ENCODE assay signal across 1 cellular context in the genomic region with DNA sequence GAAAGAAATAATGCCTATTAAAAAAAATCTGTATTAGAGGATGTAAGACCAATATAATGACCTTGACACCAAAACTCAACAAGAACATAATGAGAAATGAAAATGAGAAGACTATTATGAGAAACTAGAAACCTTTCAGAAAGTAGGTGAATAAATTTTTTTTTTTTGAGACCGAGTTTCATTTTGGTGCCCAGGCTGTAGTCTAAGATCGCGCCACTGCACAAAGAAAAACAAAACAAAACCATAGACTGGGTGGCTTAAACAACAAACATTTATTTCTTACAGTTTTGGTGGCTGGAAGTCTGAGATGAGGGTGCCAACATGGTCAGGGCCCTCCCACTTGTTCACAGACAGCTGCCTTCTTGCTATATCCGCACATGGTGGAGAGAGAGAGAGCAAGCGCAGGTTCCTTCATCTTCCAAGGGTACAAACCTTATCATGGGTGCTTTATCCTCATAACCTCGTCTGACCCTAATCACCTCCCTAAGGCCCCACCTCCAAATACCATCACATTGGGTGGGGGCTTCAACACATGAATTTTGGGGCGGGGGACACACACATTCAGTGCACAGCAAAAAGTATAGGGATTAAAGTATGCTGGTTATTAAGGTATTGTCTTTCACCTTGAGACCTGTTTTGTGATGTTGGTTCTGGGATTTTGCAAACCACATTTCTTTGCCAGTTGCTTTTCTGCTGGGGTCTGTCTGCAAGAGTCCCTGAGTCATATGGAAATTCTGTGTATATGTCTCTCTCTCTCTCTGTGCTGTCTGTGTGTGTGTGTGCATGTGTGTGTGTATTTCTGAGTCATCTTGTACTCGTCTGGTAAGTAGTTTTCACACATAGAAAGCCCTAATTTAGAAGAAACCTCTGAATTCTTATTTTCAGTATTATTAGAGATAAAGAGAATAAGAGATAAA.
TF ChIP-seq lines count a peak whose summit lies in the region.

No MANE protein-coding gene starts in this region.

TF ChIP-seq in GM23338, 12 proteins besides CTCF, POLR2A, EP300 and RAD21 (continued from another document):
- TF ChIP-seq, protein P1, sequence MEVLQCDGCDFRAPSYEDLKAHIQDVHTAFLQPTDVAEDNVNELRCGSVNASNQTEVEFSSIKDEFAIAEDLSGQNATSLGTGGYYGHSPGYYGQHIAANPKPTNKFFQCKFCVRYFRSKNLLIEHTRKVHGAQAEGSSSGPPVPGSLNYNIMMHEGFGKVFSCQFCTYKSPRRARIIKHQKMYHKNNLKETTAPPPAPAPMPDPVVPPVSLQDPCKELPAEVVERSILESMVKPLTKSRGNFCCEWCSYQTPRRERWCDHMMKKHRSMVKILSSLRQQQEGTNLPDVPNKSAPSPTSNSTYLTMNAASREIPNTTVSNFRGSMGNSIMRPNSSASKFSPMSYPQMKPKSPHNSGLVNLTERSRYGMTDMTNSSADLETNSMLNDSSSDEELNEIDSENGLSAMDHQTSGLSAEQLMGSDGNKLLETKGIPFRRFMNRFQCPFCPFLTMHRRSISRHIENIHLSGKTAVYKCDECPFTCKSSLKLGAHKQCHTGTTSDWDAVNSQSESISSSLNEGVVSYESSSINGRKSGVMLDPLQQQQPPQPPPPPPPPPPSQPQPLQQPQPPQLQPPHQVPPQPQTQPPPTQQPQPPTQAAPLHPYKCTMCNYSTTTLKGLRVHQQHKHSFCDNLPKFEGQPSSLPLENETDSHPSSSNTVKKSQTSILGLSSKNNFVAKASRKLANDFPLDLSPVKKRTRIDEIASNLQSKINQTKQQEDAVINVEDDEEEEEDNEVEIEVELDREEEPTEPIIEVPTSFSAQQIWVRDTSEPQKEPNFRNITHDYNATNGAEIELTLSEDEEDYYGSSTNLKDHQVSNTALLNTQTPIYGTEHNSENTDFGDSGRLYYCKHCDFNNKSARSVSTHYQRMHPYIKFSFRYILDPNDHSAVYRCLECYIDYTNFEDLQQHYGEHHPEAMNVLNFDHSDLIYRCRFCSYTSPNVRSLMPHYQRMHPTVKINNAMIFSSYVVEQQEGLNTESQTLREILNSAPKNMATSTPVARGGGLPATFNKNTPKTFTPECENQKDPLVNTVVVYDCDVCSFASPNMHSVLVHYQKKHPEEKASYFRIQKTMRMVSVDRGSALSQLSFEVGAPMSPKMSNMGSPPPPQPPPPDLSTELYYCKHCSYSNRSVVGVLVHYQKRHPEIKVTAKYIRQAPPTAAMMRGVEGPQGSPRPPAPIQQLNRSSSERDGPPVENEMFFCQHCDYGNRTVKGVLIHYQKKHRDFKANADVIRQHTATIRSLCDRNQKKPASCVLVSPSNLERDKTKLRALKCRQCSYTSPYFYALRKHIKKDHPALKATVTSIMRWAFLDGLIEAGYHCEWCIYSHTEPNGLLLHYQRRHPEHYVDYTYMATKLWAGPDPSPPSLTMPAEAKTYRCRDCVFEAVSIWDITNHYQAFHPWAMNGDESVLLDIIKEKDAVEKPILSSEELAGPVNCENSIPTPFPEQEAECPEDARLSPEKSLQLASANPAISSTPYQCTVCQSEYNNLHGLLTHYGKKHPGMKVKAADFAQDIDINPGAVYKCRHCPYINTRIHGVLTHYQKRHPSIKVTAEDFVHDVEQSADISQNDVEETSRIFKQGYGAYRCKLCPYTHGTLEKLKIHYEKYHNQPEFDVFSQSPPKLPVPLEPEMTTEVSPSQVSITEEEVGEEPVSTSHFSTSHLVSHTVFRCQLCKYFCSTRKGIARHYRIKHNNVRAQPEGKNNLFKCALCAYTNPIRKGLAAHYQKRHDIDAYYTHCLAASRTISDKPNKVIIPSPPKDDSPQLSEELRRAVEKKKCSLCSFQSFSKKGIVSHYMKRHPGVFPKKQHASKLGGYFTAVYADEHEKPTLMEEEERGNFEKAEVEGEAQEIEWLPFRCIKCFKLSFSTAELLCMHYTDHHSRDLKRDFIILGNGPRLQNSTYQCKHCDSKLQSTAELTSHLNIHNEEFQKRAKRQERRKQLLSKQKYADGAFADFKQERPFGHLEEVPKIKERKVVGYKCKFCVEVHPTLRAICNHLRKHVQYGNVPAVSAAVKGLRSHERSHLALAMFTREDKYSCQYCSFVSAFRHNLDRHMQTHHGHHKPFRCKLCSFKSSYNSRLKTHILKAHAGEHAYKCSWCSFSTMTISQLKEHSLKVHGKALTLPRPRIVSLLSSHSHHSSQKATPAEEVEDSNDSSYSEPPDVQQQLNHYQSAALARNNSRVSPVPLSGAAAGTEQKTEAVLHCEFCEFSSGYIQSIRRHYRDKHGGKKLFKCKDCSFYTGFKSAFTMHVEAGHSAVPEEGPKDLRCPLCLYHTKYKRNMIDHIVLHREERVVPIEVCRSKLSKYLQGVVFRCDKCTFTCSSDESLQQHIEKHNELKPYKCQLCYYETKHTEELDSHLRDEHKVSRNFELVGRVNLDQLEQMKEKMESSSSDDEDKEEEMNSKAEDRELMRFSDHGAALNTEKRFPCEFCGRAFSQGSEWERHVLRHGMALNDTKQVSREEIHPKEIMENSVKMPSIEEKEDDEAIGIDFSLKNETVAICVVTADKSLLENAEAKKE (CRISPR knock-in tag; IDR thresholded peaks at IDR 0.05): no peak
